10 cellular contexts compared by ENCODE assay signal in genomic region chr10:94946181-94946580, GRCh38. TPM values are rescaled to one million over a fixed set of nuclear protein-coding genes. Genes with fewer than 3 reads are reported as not detected.
"Had no signal": no experiment of that assay in that cellular context is flagged by ENCODE, and none has a peak within 500 bp of the region (broad histone marks: within the 10 kb centered on the region; RNA-seq: fewer than 3 reads in every experiment).

No MANE protein-coding gene starts in this region.

RNA-seq across cellular contexts. Expression of gene CYP2C9, which starts 7.7 kb away (rescaled TPM):
- total RNA-seq: OCI-LY7, PC-3, PC-9, Right ventricle myocardium inferior, Right ventricle myocardium superior, RPMI7951, SJCRH30, SJSA1, SK-MEL-5 had no signal
- polyA plus RNA-seq: SK-N-SH had no signal
